8 cellular contexts compared by ENCODE assay signal in the genomic region with DNA sequence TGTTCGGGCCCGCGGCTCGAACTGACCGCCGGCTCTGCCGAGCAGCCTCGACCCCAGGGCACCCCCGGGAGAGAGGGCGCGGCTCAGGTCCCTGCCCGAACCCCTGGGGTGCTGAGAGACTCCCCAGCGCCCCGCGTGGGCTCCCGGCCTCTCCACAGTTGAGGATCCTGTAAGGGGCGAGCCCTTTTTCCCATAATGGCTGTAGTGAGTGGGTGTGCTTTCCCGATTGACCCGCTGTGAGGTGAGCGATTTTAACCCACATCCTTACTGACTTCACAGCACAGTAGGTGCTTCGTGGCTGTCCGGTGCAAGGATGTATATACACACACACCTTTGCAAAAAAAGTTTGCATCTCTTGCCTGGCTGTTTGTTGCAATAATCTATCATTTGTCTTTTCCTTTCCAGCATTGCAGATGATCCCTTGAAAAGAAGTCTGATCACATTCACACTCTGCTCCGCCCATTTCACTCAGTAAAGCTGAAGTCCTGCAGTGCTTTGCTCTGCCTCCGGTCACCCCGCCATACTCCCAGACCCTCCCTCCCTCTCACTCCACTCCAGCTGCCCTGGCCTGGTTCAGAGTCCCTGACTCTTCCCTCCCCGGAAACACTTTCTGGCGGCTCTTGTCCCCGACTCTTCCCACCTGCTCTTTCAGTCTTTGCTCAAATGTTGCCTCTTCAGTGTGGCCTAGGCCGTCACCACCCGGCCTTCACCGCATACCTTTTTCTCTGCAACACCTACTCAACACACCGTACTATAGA. TPM values are rescaled to one million over a fixed set of nuclear protein-coding genes. Genes with fewer than 3 reads are reported as not detected.
A peak's percentile ranks its signal among the peaks of the same experiment; 100 is the strongest.
DNase-seq lines count a peak whose midpoint lies in the region; ATAC-seq and TF ChIP-seq lines count a peak whose summit lies in the region.

No MANE protein-coding gene starts in this region.

- H3K9me3 ChIP-seq in cardiac muscle cell (ENCODE audit: low read depth) (no peaks in the 10 kb centered on the region), muscle layer of colon (ENCODE audit: low read length) (no peaks in the 10 kb centered on the region)

- intact Hi-C loops in Right ventricle myocardium inferior (cut with DNase I): loop anchor here (5.0 kb wide), 1 partner anchor 130 kb away; no protein-coding TSS in a partner anchor

- peaks cover 26% of the 10 kb centered on the region for H3K4me1 ChIP-seq in cardiac muscle cell (ENCODE audit: low read depth)
- peaks cover 20% of the 10 kb centered on the region for H3K4me1 ChIP-seq in muscle layer of colon (ENCODE audit: insufficient read depth, low read length)

- H3K4me3 ChIP-seq in cardiac muscle cell: peak overlapping the region; percentile 63
- H3K4me3 ChIP-seq in choroid plexus epithelial cell (ENCODE audit: low read depth, low read length): peak overlapping the region; percentile 86
- peak overlapping the region; percentile 90 to 92 for H3K4me3 ChIP-seq in muscle layer of colon (ENCODE audit: low read depth in 1 of 2, low read length in 2 of 2)

- TF ChIP-seq CTCF in cardiac muscle cell (IDR thresholded peaks at IDR 0.05; ENCODE audit: low read depth, low read length) (no peak), choroid plexus epithelial cell (conservative IDR thresholded peaks at IDR 0.05; ENCODE audit: low read depth, low read length) (no peak)

- H3K9ac ChIP-seq in muscle layer of colon (ENCODE audit: low read length): peak overlapping the region; percentile 42

- H3K36me3 ChIP-seq in cardiac muscle cell (peaks cover 13% of the 10 kb centered on the region), muscle layer of colon (ENCODE audit: insufficient read depth, low read length) (peaks cover 36% of the 10 kb centered on the region)

- DNase-seq in cardiac muscle cell (ENCODE audit: low read depth in 1 of 2, low spot score in 1 of 2) (peak in 1 of 2 donors; percentile 20), Right ventricle myocardium inferior (ENCODE audit: missing footprints) (no peak), NCI-H2227 (lab: John Stamatoyannopoulos, UW; ENCODE audit: unreplicated experiment) (peak; percentile 46), choroid plexus epithelial cell (ENCODE audit: low read depth) (peak; percentile 34), NCI-H1105 treated with DMSO at 0.1 percent for 48 hours (lab: John Stamatoyannopoulos, UW) (no peak)

- H3K27me3 ChIP-seq in cardiac muscle cell (no peaks in the 10 kb centered on the region), muscle layer of colon (ENCODE audit: control insufficient read depth in 1 of 2, insufficient read depth in 2 of 2, low read length in 2 of 2) (no peaks in the 10 kb centered on the region)

- peak overlapping the region; percentile 89 for H3K27ac ChIP-seq in cardiac muscle cell
- no peak overlapping the region for H3K27ac ChIP-seq in muscle layer of colon (ENCODE audit: low read depth, low read length)

- ATAC-seq in Right ventricle myocardium inferior (no peak), HG03571 (IDR thresholded peaks at IDR 0.05; ENCODE audit: unreplicated experiment) (no peak), GM19395 (IDR thresholded peaks at IDR 0.05; ENCODE audit: unreplicated experiment) (no peak)

RNA-seq across cellular contexts. Expression of a gene that starts 1.0 kb away (rescaled TPM):
- total RNA-seq in cardiac muscle cell (47.8 and 79.4 TPM in 2 replicates), Right ventricle myocardium inferior (66.6 TPM)
- 78.7 and 86.4 TPM in 2 replicates for polyA plus RNA-seq in cardiac muscle cell

RNA-seq across cellular contexts. Expression of a gene that starts 15.3 kb away (rescaled TPM):
- total RNA-seq in cardiac muscle cell: 63.0 and 89.8 TPM in 2 replicates
- polyA plus RNA-seq in cardiac muscle cell: 95.9 and 121 TPM in 2 replicates
- 73.9 TPM for total RNA-seq in Right ventricle myocardium inferior

Comparison
In these comparisons a context has a peak if more than half of its experiments do, and no peak if none do; other contexts are left out.
1. DNase-seq: peak in NCI-H2227 (single experiment) and choroid plexus epithelial cell (single experiment); none in Right ventricle myocardium inferior (single experiment) and NCI-H1105 treated with DMSO at 0.1 percent for 48 hours (single experiment).
2. Peak in every context shown above with its lines, with median percentiles within 50 percentile points of each other: H3K4me3 ChIP-seq.